Comparison of ENCODE assay signal across 15 cellular contexts in the genomic region with DNA sequence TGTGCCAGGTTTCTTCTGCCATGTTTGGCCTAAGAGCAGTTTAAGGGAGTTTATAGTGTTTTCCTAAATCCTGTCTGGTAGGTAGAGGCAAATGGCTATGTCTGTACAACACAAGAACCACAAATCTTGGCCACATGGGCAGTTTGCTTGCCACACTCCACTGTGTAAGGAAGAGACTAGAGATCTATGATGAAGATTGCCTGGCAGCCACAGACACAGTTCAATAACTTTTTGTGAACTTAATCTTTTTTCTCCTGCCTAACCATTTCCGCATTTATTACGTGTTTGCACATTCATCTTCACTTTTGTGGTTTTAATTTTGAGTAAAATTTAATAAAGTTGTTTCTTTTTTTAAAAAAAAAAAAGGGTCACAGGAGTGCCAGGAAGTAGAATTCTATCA.
"Had no signal": no experiment of that assay in that cellular context is flagged by ENCODE, and none has a peak within 500 bp of the region (broad histone marks: within the 10 kb centered on the region; RNA-seq: fewer than 3 reads in every experiment).

No MANE protein-coding gene starts in this region.

- ATAC-seq: esophagus mucosa; left colon; lower lobe of right lung; stimulated activated memory B cell treated with anti-CD40 and anti-IgM and Interleukin-4, amounts not matched to agents 10 μg/mL and 1 μg/mL and 100 μg/mL, for 72 hours had no signal

- H3K27me3 ChIP-seq: colonic mucosa, neural progenitor cell, ovary, tibial artery had no signal

- H3K27ac ChIP-seq: colonic mucosa, lower lobe of right lung, neural progenitor cell, ovary, tibial artery had no signal

- H3K36me3 ChIP-seq: colonic mucosa, neural progenitor cell, ovary had no signal

- H3K4me2 ChIP-seq: neural progenitor cell had no signal

- H3K4me1 ChIP-seq: colonic mucosa had no signal

- H3K27ac Mint-ChIP-seq: activated B cell treated with CpG ODN at 0.5 μM for 24 hours; activated CD4-positive, alpha-beta T cell treated with anti-CD3 and anti-CD28 coated beads, Interleukin-2, amount 10 ng/mL, durations not matched to agents 7 days and 5 days; neural progenitor cell; stimulated activated memory B cell treated with anti-CD40 and anti-IgM and Interleukin-4, amounts not matched to agents 10 μg/mL and 1 μg/mL and 100 μg/mL, for 72 hours; T-helper 1 cell treated with Interleukin-12 subunit alpha and Interleukin-12 subunit beta and Interleukin-4 antibody, amounts not matched to agents 30 μg/mL and 1 μg/mL, for 36 hours had no signal

- DNase-seq: activated B cell treated with CpG ODN at 0.5 μM for 24 hours; activated CD4-positive, alpha-beta T cell treated with anti-CD3 and anti-CD28 coated beads, Interleukin-2, amount 10 ng/mL, durations not matched to agents 7 days and 5 days; activated naive CD4-positive, alpha-beta T cell treated with anti-CD3 and anti-CD28 coated beads, Interleukin-2, amount 50 U/mL, for 16 hours; activated T-cell treated with anti-CD3 and anti-CD28 coated beads for 4 hours; colonic mucosa; left colon; lower lobe of right lung; midbrain; ovary; retina; tibial artery had no signal

- H3K9me3 ChIP-seq: colonic mucosa, lower lobe of right lung, ovary, tibial artery had no signal

- H3K9ac ChIP-seq: neural progenitor cell had no signal

- H3K4me3 ChIP-seq: colonic mucosa, lower lobe of right lung, neural progenitor cell, ovary, tibial artery had no signal

- H3K36me3 Mint-ChIP-seq: neural progenitor cell had no signal

- H2AFZ ChIP-seq: neural progenitor cell had no signal

- H3K27me3 Mint-ChIP-seq: activated B cell treated with CpG ODN at 0.5 μM for 24 hours; activated CD4-positive, alpha-beta T cell treated with anti-CD3 and anti-CD28 coated beads, Interleukin-2, amount 10 ng/mL, durations not matched to agents 7 days and 5 days; stimulated activated memory B cell treated with anti-CD40 and anti-IgM and Interleukin-4, amounts not matched to agents 10 μg/mL and 1 μg/mL and 100 μg/mL, for 72 hours had no signal

- H3K9me3 Mint-ChIP-seq: activated B cell treated with CpG ODN at 0.5 μM for 24 hours; activated CD4-positive, alpha-beta T cell treated with anti-CD3 and anti-CD28 coated beads, Interleukin-2, amount 10 ng/mL, durations not matched to agents 7 days and 5 days; neural progenitor cell; stimulated activated memory B cell treated with anti-CD40 and anti-IgM and Interleukin-4, amounts not matched to agents 10 μg/mL and 1 μg/mL and 100 μg/mL, for 72 hours; T-helper 1 cell treated with Interleukin-12 subunit alpha and Interleukin-12 subunit beta and Interleukin-4 antibody, amounts not matched to agents 30 μg/mL and 1 μg/mL, for 36 hours had no signal

- H3K4me3 Mint-ChIP-seq: activated B cell treated with CpG ODN at 0.5 μM for 24 hours; activated CD4-positive, alpha-beta T cell treated with anti-CD3 and anti-CD28 coated beads, Interleukin-2, amount 10 ng/mL, durations not matched to agents 7 days and 5 days; neural progenitor cell; stimulated activated memory B cell treated with anti-CD40 and anti-IgM and Interleukin-4, amounts not matched to agents 10 μg/mL and 1 μg/mL and 100 μg/mL, for 72 hours; T-helper 1 cell treated with Interleukin-12 subunit alpha and Interleukin-12 subunit beta and Interleukin-4 antibody, amounts not matched to agents 30 μg/mL and 1 μg/mL, for 36 hours had no signal
